11 cellular contexts compared by ENCODE assay signal in the genomic region with DNA sequence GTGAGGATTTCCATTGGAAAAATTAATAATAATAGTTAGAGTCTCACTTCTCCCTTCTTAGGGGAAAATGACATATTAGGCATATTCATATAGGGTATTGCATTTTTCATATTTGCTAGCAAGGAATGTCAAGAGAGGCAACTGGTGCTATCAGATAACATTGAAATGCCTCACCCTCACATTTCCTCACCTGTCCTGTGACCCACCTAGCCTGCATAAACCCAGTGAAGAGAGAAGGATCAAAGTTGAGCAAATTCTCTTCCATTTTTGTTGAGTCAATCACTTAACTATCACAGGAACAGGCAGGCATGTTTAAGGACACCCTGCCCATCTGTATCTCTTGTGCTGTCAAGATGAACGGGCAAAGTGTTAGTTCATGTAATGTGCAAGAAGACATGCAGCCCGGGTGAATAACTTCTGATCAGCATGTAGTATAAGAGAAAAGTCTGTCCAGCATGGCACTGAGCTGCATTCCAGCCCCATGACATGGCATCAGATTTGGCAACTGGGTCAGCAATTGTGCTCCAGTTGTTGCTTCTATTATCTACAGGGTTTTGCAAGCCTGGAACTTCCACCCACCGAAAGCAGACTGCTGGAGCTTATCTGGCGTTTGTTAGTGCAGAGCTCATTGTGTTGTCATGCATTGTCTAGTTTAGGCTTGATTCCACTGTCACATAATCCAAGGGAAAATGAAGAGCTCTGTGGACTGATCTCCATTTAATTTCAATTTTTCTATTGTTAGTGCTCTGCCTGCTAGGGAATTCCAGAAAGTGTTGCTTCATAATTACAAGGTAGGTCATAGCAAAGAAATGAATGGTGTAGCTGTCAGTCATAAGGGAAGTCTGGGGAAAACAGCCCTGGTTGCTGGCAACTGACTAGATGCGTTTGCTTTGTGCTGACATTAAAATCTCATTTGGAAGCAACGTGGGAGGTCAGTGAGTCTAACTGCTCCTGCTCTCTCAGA.
DNase-seq lines count a peak whose midpoint lies in the region; ATAC-seq and TF ChIP-seq lines count a peak whose summit lies in the region.
"Had no signal": no experiment of that assay in that cellular context is flagged by ENCODE, and none has a peak within 500 bp of the region (broad histone marks: within the 10 kb centered on the region; RNA-seq: fewer than 3 reads in every experiment).

No MANE protein-coding gene starts in this region.

- H2AFZ ChIP-seq in smooth muscle cell (ENCODE audit: low read depth) = no peak overlapping the region

- H3F3A ChIP-seq in smooth muscle cell (ENCODE audit: low read depth) = peaks cover 13% of the 10 kb centered on the region

- H3K4me3 ChIP-seq in HEK293 (ENCODE audit: low read depth, low read length) = no peak overlapping the region
- H3K4me3 ChIP-seq in astrocyte of the cerebellum (ENCODE audit: low read depth, low read length) = no peak overlapping the region
- peak overlapping the region; percentile 18 for H3K4me3 ChIP-seq in left ventricle myocardium inferior
- H3K4me3 ChIP-seq in smooth muscle cell = no peak overlapping the region
- H3K4me3 ChIP-seq in esophagus squamous epithelium = no peak overlapping the region

- H3K9ac ChIP-seq in smooth muscle cell (ENCODE audit: low read depth) = peak overlapping the region; percentile 9
- H3K9ac ChIP-seq: SK-N-SH had no signal

- H3K9me3 ChIP-seq in HEK293 (ENCODE audit: control insufficient read depth, insufficient read depth, low read depth, low read length) = no peaks in the 10 kb centered on the region
- no peaks in the 10 kb centered on the region for H3K9me3 ChIP-seq in left ventricle myocardium inferior (replicated peaks)
- no peaks in the 10 kb centered on the region for H3K9me3 ChIP-seq in smooth muscle cell (replicated peaks; ENCODE audit: low read depth)
- H3K9me3 ChIP-seq in esophagus squamous epithelium = no peaks in the 10 kb centered on the region
- H3K9me3 ChIP-seq: SK-N-SH had no signal

- peak; percentile 28 for DNase-seq in astrocyte of the cerebellum (ENCODE audit: low read depth)
- DNase-seq in left ventricle myocardium inferior = peak; percentile 22
- no peak for DNase-seq in smooth muscle cell (lab: John Stamatoyannopoulos, UW; ENCODE audit: unreplicated experiment)
- DNase-seq in esophagus squamous epithelium (lab: John Stamatoyannopoulos, UW) = no peak
- DNase-seq in NCI-H2196 (lab: John Stamatoyannopoulos, UW; ENCODE audit: unreplicated experiment) = no peak
- DNase-seq: activated T-cell treated with anti-CD3 and anti-CD28 coated beads, Interleukin-2, amount 50 U/mL, for 24 hours; SK-N-SH; stimulated activated naive CD4-positive, alpha-beta T cell treated with Interleukin-2 at 50 U/mL for 16 hours had no signal

- H3K4me1 ChIP-seq in HEK293 (ENCODE audit: control insufficient read depth, insufficient read depth, low read length) = no peaks in the 10 kb centered on the region
- H3K4me1 ChIP-seq in left ventricle myocardium inferior = peaks cover 26% of the 10 kb centered on the region
- peaks cover 4% of the 10 kb centered on the region for H3K4me1 ChIP-seq in smooth muscle cell (ENCODE audit: low read depth)
- H3K4me1 ChIP-seq in esophagus squamous epithelium = peaks cover 0 to 26% (median 18%) of the 10 kb centered on the region in 3 donors

- in situ Hi-C loops in astrocyte of the cerebellum (cut with HindIII; ENCODE audit: low sequenced_read_pairs) = no loop called here

- no peak for ATAC-seq in GM18498 (IDR thresholded peaks at IDR 0.05; ENCODE audit: unreplicated experiment)
- no peak for ATAC-seq in HG02623 (IDR thresholded peaks at IDR 0.05; ENCODE audit: unreplicated experiment)

- no peak for TF ChIP-seq POLR2A in esophagus squamous epithelium (IDR thresholded peaks at IDR 0.05)

- WGBS in smooth muscle cell (ENCODE audit: low lambda C conversion rate) = 21% methylated on average over 6 of the region's 6 CpGs
- 24 to 33% methylated on average over 5 to 6 of the region's 6 CpGs for WGBS in esophagus squamous epithelium, 2 donors

- H4K20me1 ChIP-seq in smooth muscle cell (ENCODE audit: low read depth) = no peaks in the 10 kb centered on the region

- TF ChIP-seq CTCF in HEK293 (tag by site-specific recombination; IDR thresholded peaks at IDR 0.05) (no peak), astrocyte of the cerebellum (IDR thresholded peaks at IDR 0.05; ENCODE audit: low read depth, low read length, missing control alignments) (no peak), left ventricle myocardium inferior (IDR thresholded peaks at IDR 0.05; ENCODE audit: borderline replicate concordance) (no peak), smooth muscle cell (IDR thresholded peaks at IDR 0.05; ENCODE audit: borderline replicate concordance, insufficient read depth, poor library complexity, severe bottlenecking) (no peak), esophagus squamous epithelium (IDR thresholded peaks at IDR 0.05) (no peak)

- intact Hi-C loops in left ventricle myocardium inferior (cut with micrococcal nuclease) (no loop called here), esophagus squamous epithelium (cut with DNase I) (no loop called here)

- peak overlapping the region; percentile 30 for H3K4me2 ChIP-seq in smooth muscle cell
- H3K4me2 ChIP-seq: SK-N-SH had no signal

- H3K36me3 ChIP-seq in HEK293 (ENCODE audit: control insufficient read depth in 2 of 2, insufficient read depth in 1 of 2, low read length in 2 of 2) (no peaks in the 10 kb centered on the region), left ventricle myocardium inferior (no peaks in the 10 kb centered on the region), smooth muscle cell (ENCODE audit: low read depth) (no peaks in the 10 kb centered on the region), esophagus squamous epithelium (no peaks in the 10 kb centered on the region)

- CTCF ChIA-PET in HEK293 (lab: Yijun Ruan, JAX) = interaction anchor here (0.9 to 1.3 kb wide), 3 partner anchors 10 to 277 kb away, joined by 3 read pairs; no protein-coding TSS in a partner anchor

- H3K27ac ChIP-seq in HEK293 (ENCODE audit: extremely low read depth, low read depth, low read length) (no peak overlapping the region), left ventricle myocardium inferior (replicated peaks) (peak overlapping the region; percentile 70), smooth muscle cell (ENCODE audit: low read depth) (peak overlapping the region; percentile 63), esophagus squamous epithelium (peak overlapping the region in 1 of 4 donors; percentile 7)

- no peaks in the 10 kb centered on the region for H3K79me2 ChIP-seq in smooth muscle cell (ENCODE audit: low read depth)

- H3K27me3 ChIP-seq in left ventricle myocardium inferior (ENCODE audit: low read depth) (no peaks in the 10 kb centered on the region), smooth muscle cell (ENCODE audit: low read depth) (no peaks in the 10 kb centered on the region), esophagus squamous epithelium (no peaks in the 10 kb centered on the region)

- POLR2A ChIA-PET in HEK293 (lab: Yijun Ruan, JAX) = no interaction called here

TF ChIP-seq in HEK293, 187 proteins besides CTCF, POLR2A, EP300 and RAD21:
- TF ChIP-seq ZNF701 (tag by site-specific recombination; IDR thresholded peaks at IDR 0.05) (no peak), ZNF274 (IDR thresholded peaks at IDR 0.05; ENCODE audit: low read length) (no peak), ZNF274 (tag by site-specific recombination; IDR thresholded peaks at IDR 0.05; ENCODE audit: borderline replicate concordance) (no peak), MYNN (tag by site-specific recombination; IDR thresholded peaks at IDR 0.05; ENCODE audit: borderline replicate concordance) (no peak), GLIS1 (tag by site-specific recombination; IDR thresholded peaks at IDR 0.05) (peak; percentile 26; the same call in 1 of the 2 replicates)
TF ChIP-seq in HEK293: peak in this region for 1.

Comparison
In these comparisons a context has a peak if more than half of its experiments do, and no peak if none do; other contexts are left out.
1. DNase-seq: peak in astrocyte of the cerebellum (single experiment) and left ventricle myocardium inferior (single experiment); none in smooth muscle cell (single experiment), esophagus squamous epithelium (single experiment) and NCI-H2196 (single experiment).